9 cellular contexts compared by ENCODE assay signal in genomic region chr11:126267650-126268049, GRCh38. TPM values are rescaled to one million over a fixed set of nuclear protein-coding genes. Genes with fewer than 3 reads are reported as not detected.
DNase-seq lines count a peak whose midpoint lies in the region; ATAC-seq and TF ChIP-seq lines count a peak whose summit lies in the region.
"Had no signal": no experiment of that assay in that cellular context is flagged by ENCODE, and none has a peak within 500 bp of the region (broad histone marks: within the 10 kb centered on the region; RNA-seq: fewer than 3 reads in every experiment).

No MANE protein-coding gene starts in this region.

- peaks cover 66% of the 10 kb centered on the region for H3K36me3 Mint-ChIP-seq in stimulated activated naive CD8-positive, alpha-beta T cell treated with anti-CD3 and anti-CD28 coated beads, Interleukin-15, Interleukin-2, amounts not matched to agents 100 ng/mL and 50 ng/mL, for 24 hours (ENCODE audit: low read depth)

- ATAC-seq in stimulated activated naive CD8-positive, alpha-beta T cell treated with anti-CD3 and anti-CD28 coated beads, Interleukin-15, Interleukin-2, amounts not matched to agents 100 U/mL and 50 U/mL, for 24 hours: no peak
- ATAC-seq in GM19452 (IDR thresholded peaks at IDR 0.05; ENCODE audit: unreplicated experiment): no peak

- H3K27ac Mint-ChIP-seq in stimulated activated naive CD8-positive, alpha-beta T cell treated with anti-CD3 and anti-CD28 coated beads, Interleukin-15, Interleukin-2, amounts not matched to agents 100 ng/mL and 50 ng/mL, for 24 hours: peak overlapping the region; percentile 97

- peaks cover 38% of the 10 kb centered on the region for H3K4me1 Mint-ChIP-seq in stimulated activated naive CD8-positive, alpha-beta T cell treated with anti-CD3 and anti-CD28 coated beads, Interleukin-15, Interleukin-2, amounts not matched to agents 100 ng/mL and 50 ng/mL, for 24 hours (ENCODE audit: low read depth)

- TF ChIP-seq CTCF in cardiac fibroblast (IDR thresholded peaks at IDR 0.05; ENCODE audit: low read depth, low read length): no peak

- peak overlapping the region; percentile 84 to 97 for H3K4me3 ChIP-seq in cardiac fibroblast (replicated peaks in 1 of 2; ENCODE audit: low read depth in 2 of 2, low read length in 2 of 2)
- peak overlapping the region; percentile 90 for H3K4me3 ChIP-seq in mononuclear cell (ENCODE audit: low read length)

- peak overlapping the region; percentile 94 for H3K4me3 Mint-ChIP-seq in stimulated activated naive CD8-positive, alpha-beta T cell treated with anti-CD3 and anti-CD28 coated beads, Interleukin-15, Interleukin-2, amounts not matched to agents 100 ng/mL and 50 ng/mL, for 24 hours

- H3K27me3 Mint-ChIP-seq in stimulated activated naive CD8-positive, alpha-beta T cell treated with anti-CD3 and anti-CD28 coated beads, Interleukin-15, Interleukin-2, amounts not matched to agents 100 ng/mL and 50 ng/mL, for 24 hours: no peaks in the 10 kb centered on the region

- no peaks in the 10 kb centered on the region for H3K9me3 Mint-ChIP-seq in stimulated activated naive CD8-positive, alpha-beta T cell treated with anti-CD3 and anti-CD28 coated beads, Interleukin-15, Interleukin-2, amounts not matched to agents 100 ng/mL and 50 ng/mL, for 24 hours

- peaks cover 18% of the 10 kb centered on the region for H3K4me1 ChIP-seq in mononuclear cell (ENCODE audit: insufficient read depth, low read length)

- DNase-seq in stimulated activated naive CD8-positive, alpha-beta T cell treated with anti-CD3 and anti-CD28 coated beads, Interleukin-15, Interleukin-2, amounts not matched to agents 100 U/mL and 50 U/mL, for 24 hours: no peak
- no peak for DNase-seq in cardiac fibroblast (ENCODE audit: low read depth in 2 of 2)
- no peak for DNase-seq in stimulated activated naive CD4-positive, alpha-beta T cell treated with Interleukin-2 at 50 U/mL for 16 hours (lab: John Stamatoyannopoulos, UW)
- no peak for DNase-seq in AML-193 (lab: John Stamatoyannopoulos, UW)
- DNase-seq in glomerular visceral epithelial cell (ENCODE audit: extremely low spot score): no peak
- DNase-seq: islet precursor cell had no signal

- no peaks in the 10 kb centered on the region for H3K27me3 ChIP-seq in mononuclear cell (ENCODE audit: insufficient read depth, low read length)

- H3K9me3 ChIP-seq in mononuclear cell (ENCODE audit: low read depth, low read length): no peaks in the 10 kb centered on the region

RNA-seq across cellular contexts. Expression of gene SRPRA, which starts 1.0 kb away (rescaled TPM):
- total RNA-seq in mononuclear cell: 132 TPM

RNA-seq across cellular contexts. Expression of gene FOXRED1, which starts 1.3 kb away (rescaled TPM):
- total RNA-seq in mononuclear cell: 6.1 TPM

RNA-seq across cellular contexts. Expression of gene TIRAP, which starts 15.2 kb away (rescaled TPM):
- 5.1 TPM for total RNA-seq in mononuclear cell

RNA-seq across cellular contexts. Expression of gene DCPS, which starts 36.2 kb away (rescaled TPM):
- total RNA-seq in mononuclear cell: 6.2 TPM

RNA-seq across cellular contexts. Expression of gene FAM118B, which starts 56.1 kb away (rescaled TPM):
- 2.8 TPM for total RNA-seq in mononuclear cell
